Comparison of ENCODE assay signal across 25 cellular contexts in the genomic region with DNA sequence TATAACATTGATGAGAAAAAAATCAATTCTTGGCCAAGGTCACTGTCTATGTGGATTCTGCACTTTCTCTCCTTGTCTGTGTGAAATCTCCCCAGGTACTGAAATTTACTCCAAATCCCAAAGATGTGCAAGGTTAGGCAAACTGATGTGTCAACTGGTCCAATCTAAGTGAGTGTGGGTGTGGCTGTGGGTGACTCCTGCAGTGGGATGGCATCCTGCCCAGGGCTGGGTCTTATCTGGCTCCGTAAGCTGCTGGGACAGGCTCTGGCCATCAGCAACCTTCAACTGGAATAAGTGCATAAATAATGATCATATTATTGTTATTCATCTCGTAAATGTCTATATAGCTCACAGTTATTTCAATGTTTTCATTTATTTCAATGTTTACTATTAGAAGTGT.
A peak's percentile ranks its signal among the peaks of the same experiment; 100 is the strongest.
DNase-seq lines count a peak whose midpoint lies in the region; ATAC-seq and TF ChIP-seq lines count a peak whose summit lies in the region.
"Had no signal": no experiment of that assay in that cellular context is flagged by ENCODE, and none has a peak within 500 bp of the region (broad histone marks: within the 10 kb centered on the region; RNA-seq: fewer than 3 reads in every experiment).

No MANE protein-coding gene starts in this region.

- intact Hi-C loops in left ventricle myocardium superior (cut with micrococcal nuclease), result no loop called here

- H3K4me3 ChIP-seq in cardiac fibroblast (replicated peaks in 1 of 2; ENCODE audit: low read depth in 2 of 2, low read length in 2 of 2), result no peak overlapping the region
- H3K4me3 ChIP-seq: gastroesophageal sphincter, pancreas, PC-9, right lobe of liver, SJSA1, suprapubic skin, vagina had no signal

- POLR2A ChIA-PET in RWPE1 (lab: Yijun Ruan, JAX; ENCODE audit: low non-redundant PET), result no interaction called here

- TF ChIP-seq CTCF in RWPE1 (conservative IDR thresholded peaks at IDR 0.05; ENCODE audit: low read depth) (no peak), cardiac fibroblast (IDR thresholded peaks at IDR 0.05; ENCODE audit: low read depth, low read length) (no peak)

- CTCF ChIA-PET in RWPE1 (lab: Yijun Ruan, JAX), result no interaction called here

- ATAC-seq in left ventricle myocardium superior, result peak; percentile 87
- no peak for ATAC-seq in GM21576 (IDR thresholded peaks at IDR 0.05; ENCODE audit: unreplicated experiment)
- ATAC-seq in GM21526 (IDR thresholded peaks at IDR 0.05; ENCODE audit: low FRiP score, unreplicated experiment), result no peak
- no peak for ATAC-seq in HG03175 (IDR thresholded peaks at IDR 0.05; ENCODE audit: unreplicated experiment)
- ATAC-seq: natural killer cell had no signal

- no peak overlapping the region for H3K27ac ChIP-seq in RWPE1
- H3K27ac ChIP-seq: C4-2B, HL-60, pancreas, PC-9, right lobe of liver, SJSA1, suprapubic skin, vagina had no signal

- peak; percentile 73 for DNase-seq in Daoy (ENCODE audit: low read depth)
- peak; percentile 30 for DNase-seq in RWPE1 (ENCODE audit: low spot score)
- peak; percentile 25 to 69 for DNase-seq in cardiac fibroblast (ENCODE audit: low read depth in 2 of 2)
- DNase-seq in left ventricle myocardium superior, result peak; percentile 82
- no peak for DNase-seq in anterior cingulate cortex (lab: John Stamatoyannopoulos, UW)
- DNase-seq: ACHN; activated CD4-positive, alpha-beta memory T cell treated with anti-CD3 and anti-CD28 coated beads for 36 hours; activated naive CD4-positive, alpha-beta T cell treated with Interleukin-2 at 50 U/mL for 16 hours; activated T-cell treated with anti-CD3 and anti-CD28 coated beads, Interleukin-2, amount 50 U/mL, for 1 hour; aorta; natural killer cell; NCI-H1694 treated with DMSO at 0.1 percent for 48 hours; PC-9; right lobe of liver; stimulated activated CD4-positive, alpha-beta T cell treated with anti-CD3 and anti-CD28 coated beads, Interleukin-15, amount 100 ng/mL, for 24 hours had no signal

Comparison
In these comparisons a context has a peak if more than half of its experiments do, and no peak if none do; other contexts are left out.
1. DNase-seq: peak in Daoy (single experiment), RWPE1 (single experiment), cardiac fibroblast (2 of 2) and left ventricle myocardium superior (single experiment); none in anterior cingulate cortex (0 of 58).